Comparison of ENCODE assay signal across 19 cellular contexts in genomic region chr20:57038608-57039440, GRCh38.
"Had no signal": no experiment of that assay in that cellular context is flagged by ENCODE, and none has a peak within 500 bp of the region (broad histone marks: within the 10 kb centered on the region; RNA-seq: fewer than 3 reads in every experiment).

No MANE protein-coding gene starts in this region.

- H3K4me1 Mint-ChIP-seq: activated naive CD8-positive, alpha-beta T cell treated with anti-CD3 and anti-CD28 coated beads for 36 hours; central memory CD8-positive, alpha-beta T cell; naive thymus-derived CD8-positive, alpha-beta T cell; T-helper 17 cell had no signal

- H3K4me3 Mint-ChIP-seq: activated CD4-positive, alpha-beta memory T cell treated with anti-CD3 and anti-CD28 coated beads for 36 hours; activated naive CD8-positive, alpha-beta T cell treated with anti-CD3 and anti-CD28 coated beads for 36 hours; central memory CD8-positive, alpha-beta T cell; naive thymus-derived CD8-positive, alpha-beta T cell; T-helper 17 cell had no signal

- H3K9me3 Mint-ChIP-seq: activated CD4-positive, alpha-beta memory T cell treated with anti-CD3 and anti-CD28 coated beads for 36 hours; activated naive CD8-positive, alpha-beta T cell treated with anti-CD3 and anti-CD28 coated beads for 36 hours; central memory CD8-positive, alpha-beta T cell had no signal

- H3K27ac Mint-ChIP-seq: activated CD4-positive, alpha-beta memory T cell treated with anti-CD3 and anti-CD28 coated beads for 36 hours; activated naive CD8-positive, alpha-beta T cell treated with anti-CD3 and anti-CD28 coated beads for 36 hours; naive thymus-derived CD8-positive, alpha-beta T cell; T-helper 17 cell had no signal

- H3K4me1 ChIP-seq: heart right ventricle, lower lobe of right lung, upper lobe of right lung had no signal

- H3K9me3 ChIP-seq: lower lobe of right lung, thyroid gland, upper lobe of right lung had no signal

- H3K4me3 ChIP-seq: breast epithelium, heart right ventricle, lower lobe of right lung, thyroid gland, upper lobe of right lung had no signal

- ATAC-seq: heart right ventricle; left colon; lower lobe of right lung; naive thymus-derived CD8-positive, alpha-beta T cell; T-helper 17 cell; upper lobe of right lung had no signal

- H3K27me3 ChIP-seq: breast epithelium, thyroid gland had no signal

- DNase-seq: activated CD4-positive, alpha-beta memory T cell treated with anti-CD3 and anti-CD28 coated beads for 36 hours; activated CD4-positive, alpha-beta T cell treated with anti-CD3 and anti-CD28 coated beads for 48 hours; activated CD4-positive, CD25-positive, alpha-beta regulatory T cell; activated naive CD4-positive, alpha-beta T cell treated with Interleukin-2 at 50 U/mL for 16 hours; activated naive CD8-positive, alpha-beta T cell treated with anti-CD3 and anti-CD28 coated beads for 36 hours; activated T-cell treated with anti-CD3 and anti-CD28 coated beads, Interleukin-2, amount 50 U/mL, for 48 hours; effector memory CD4-positive, alpha-beta T cell; heart right ventricle; left colon; lower lobe of right lung; naive thymus-derived CD8-positive, alpha-beta T cell; stimulated activated CD4-positive, alpha-beta T cell treated with anti-CD3 and anti-CD28 coated beads, Interleukin-4, amount 100 ng/mL, for 24 hours; stimulated activated naive CD4-positive, alpha-beta T cell treated with Interleukin-2 at 50 U/mL for 16 hours; T-helper 17 cell; thyroid gland; upper lobe of right lung had no signal

- FAIRE-seq: colon had no signal

- H3K36me3 ChIP-seq: breast epithelium, heart right ventricle, lower lobe of right lung, thyroid gland, upper lobe of right lung had no signal

- H3K27ac ChIP-seq: breast epithelium, heart right ventricle, lower lobe of right lung, thyroid gland, upper lobe of right lung had no signal

- H3K36me3 Mint-ChIP-seq: activated CD4-positive, alpha-beta memory T cell treated with anti-CD3 and anti-CD28 coated beads for 36 hours; activated naive CD8-positive, alpha-beta T cell treated with anti-CD3 and anti-CD28 coated beads for 36 hours had no signal
